In the genomic region with DNA sequence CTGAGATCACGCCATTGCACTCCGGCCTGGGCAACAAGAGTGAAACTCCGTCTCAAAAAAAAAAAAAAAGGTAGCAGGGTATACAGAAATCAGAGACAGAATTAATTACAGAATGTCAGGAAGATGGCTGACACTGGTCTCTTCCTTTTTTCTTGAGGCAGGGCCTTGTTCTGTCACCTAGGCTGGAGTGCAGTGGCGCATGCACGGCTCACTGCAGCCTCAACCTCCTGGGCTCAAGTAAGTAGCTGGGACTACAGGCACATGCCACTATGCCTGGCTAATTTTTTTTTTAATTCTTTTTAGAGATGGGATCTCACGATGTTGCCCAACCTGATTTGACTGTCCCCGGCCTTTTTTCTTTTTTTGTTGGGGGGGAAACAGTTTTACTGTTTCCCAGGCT, we compare ENCODE assay signal across 14 cellular contexts. TPM values are rescaled to one million over a fixed set of nuclear protein-coding genes. Genes with fewer than 3 reads are reported as not detected.
DNase-seq lines count a peak whose midpoint lies in the region; ATAC-seq and TF ChIP-seq lines count a peak whose summit lies in the region.
"Had no signal": no experiment of that assay in that cellular context is flagged by ENCODE, and none has a peak within 500 bp of the region (broad histone marks: within the 10 kb centered on the region; RNA-seq: fewer than 3 reads in every experiment).

No MANE protein-coding gene starts in this region.

- DNase-seq in activated CD4-positive, alpha-beta memory T cell treated with anti-CD3 and anti-CD28 coated beads, Interleukin-2, amount 10 ng/mL, durations not matched to agents 7 days and 5 days = no peak
- DNase-seq in activated CD4-positive, alpha-beta memory T cell treated with anti-CD3 and anti-CD28 coated beads for 36 hours = no peak
- peak; percentile 63 for DNase-seq in OCI-LY7 (ENCODE audit: low spot score)
- no peak for DNase-seq in left lobe of liver (ENCODE audit: low spot score)
- no peak for DNase-seq in osteocyte (ENCODE audit: extremely low spot score, unreplicated experiment)
- no peak for DNase-seq in Peyer's patch

- WGBS in thymus = 93% methylated on average over 7 of the region's 7 CpGs

- H3K4me2 ChIP-seq in OCI-LY7 (ENCODE audit: low read length) = peak overlapping the region; percentile 66
- H3K4me2 ChIP-seq: A549 had no signal

- H3K4me3 Mint-ChIP-seq in activated CD4-positive, alpha-beta memory T cell treated with anti-CD3 and anti-CD28 coated beads, Interleukin-2, amount 10 ng/mL, durations not matched to agents 7 days and 5 days = no peak overlapping the region
- H3K4me3 Mint-ChIP-seq in activated CD4-positive, alpha-beta memory T cell treated with anti-CD3 and anti-CD28 coated beads for 36 hours = no peak overlapping the region
- H3K4me3 Mint-ChIP-seq in osteocyte (ENCODE audit: unreplicated experiment) = no peak overlapping the region
- H3K4me3 Mint-ChIP-seq: brain had no signal

- CTCF ChIA-PET in activated CD4-positive, alpha-beta memory T cell treated with anti-CD3 and anti-CD28 coated beads, Interleukin-2, amount 10 ng/mL, durations not matched to agents 7 days and 5 days (lab: Charles Lee) = interaction anchor here (0.6 to 5.2 kb wide), 7 partner anchors 14 to 1948 kb away, joined by 3 to 25 read pairs (median 4); a partner anchor contains a TSS
- CTCF ChIA-PET in activated CD4-positive, alpha-beta memory T cell treated with anti-CD3 and anti-CD28 coated beads for 36 hours (lab: Charles Lee) = interaction anchor here (0.6 to 2.9 kb wide), 10 partner anchors 10 to 970 kb away, joined by 3 to 9 read pairs (median 3); no protein-coding TSS in a partner anchor
- CTCF ChIA-PET in OCI-LY7 (lab: Charles Lee; ENCODE audit: unreplicated experiment) = no interaction called here

- H3K79me2 ChIP-seq in OCI-LY7 (ENCODE audit: insufficient read depth, low read depth, low read length) = no peaks in the 10 kb centered on the region

- TF ChIP-seq CTCF in OCI-LY7 (conservative IDR thresholded peaks at IDR 0.05; ENCODE audit: low read length) (no peak), osteocyte (IDR thresholded peaks at IDR 0.05) (no peak), Peyer's patch (IDR thresholded peaks at IDR 0.05) (no peak)

- peak overlapping the region; percentile 96 for H3K27ac ChIP-seq in OCI-LY7 (ENCODE audit: low read depth, low read length, poor library complexity, severe bottlenecking)
- peak overlapping the region; percentile 11 for H3K27ac ChIP-seq in thymus (ENCODE audit: low read depth)
- peak overlapping the region in 1 of 4 donors; percentile 55 for H3K27ac ChIP-seq in Peyer's patch

- no peaks in the 10 kb centered on the region for H4K20me1 ChIP-seq in OCI-LY7 (ENCODE audit: insufficient read depth, low read length)

- no peaks in the 10 kb centered on the region for H3K9me2 ChIP-seq in OCI-LY7 (ENCODE audit: insufficient read depth, low read length)

- peak; percentile 25 for ATAC-seq in left lobe of liver
- ATAC-seq in HG03175 (IDR thresholded peaks at IDR 0.05; ENCODE audit: unreplicated experiment) = no peak

- H3K4me1 ChIP-seq in OCI-LY7 (ENCODE audit: insufficient read depth, low read length, poor library complexity, severe bottlenecking) (peaks cover 76% of the 10 kb centered on the region), thymus (ENCODE audit: control insufficient read depth, insufficient read depth, low read length) (peaks cover 9% of the 10 kb centered on the region), Peyer's patch (peaks cover 0 to 10% (median 5%) of the 10 kb centered on the region in 4 donors)

- H3K4me3 ChIP-seq in OCI-LY7 (ENCODE audit: low read depth, low read length, poor library complexity, severe bottlenecking) (no peak overlapping the region), thymus (ENCODE audit: low read length) (no peak overlapping the region), Peyer's patch (no peak overlapping the region)
- H3K4me3 ChIP-seq: A549 had no signal

- H3K36me3 ChIP-seq in OCI-LY7 (ENCODE audit: insufficient read depth, low read length) (no peaks in the 10 kb centered on the region), thymus (ENCODE audit: control insufficient read depth, insufficient read depth) (no peaks in the 10 kb centered on the region), Peyer's patch (no peaks in the 10 kb centered on the region)

- no peaks in the 10 kb centered on the region for H3K27me3 ChIP-seq in thymus (ENCODE audit: control insufficient read depth, insufficient read depth)
- H3K27me3 ChIP-seq in Peyer's patch = no peaks in the 10 kb centered on the region

- peak overlapping the region; percentile 64 for H3K27ac Mint-ChIP-seq in activated CD4-positive, alpha-beta memory T cell treated with anti-CD3 and anti-CD28 coated beads, Interleukin-2, amount 10 ng/mL, durations not matched to agents 7 days and 5 days
- H3K27ac Mint-ChIP-seq in activated CD4-positive, alpha-beta memory T cell treated with anti-CD3 and anti-CD28 coated beads for 36 hours = no peak overlapping the region
- no peak overlapping the region for H3K27ac Mint-ChIP-seq in osteocyte (ENCODE audit: unreplicated experiment)
- H3K27ac Mint-ChIP-seq: progenitor cell of endocrine pancreas had no signal

- POLR2A ChIA-PET in activated CD4-positive, alpha-beta memory T cell treated with anti-CD3 and anti-CD28 coated beads, Interleukin-2, amount 10 ng/mL, durations not matched to agents 7 days and 5 days (lab: Charles Lee) = interaction anchor here (0.6 to 10.6 kb wide), 4 partner anchors 17 to 83 kb away, joined by 3 to 785 read pairs (median 4); a partner anchor contains a TSS
- POLR2A ChIA-PET in activated CD4-positive, alpha-beta memory T cell treated with anti-CD3 and anti-CD28 coated beads for 36 hours (lab: Charles Lee) = interaction anchor here (0.6 to 1.2 kb wide), 3 partner anchors 16 to 204 kb away, joined by 3 read pairs; no protein-coding TSS in a partner anchor
- POLR2A ChIA-PET in OCI-LY7 (lab: Charles Lee) = interaction anchor here (0.7 to 10.3 kb wide), 7 partner anchors 8 to 591 kb away, joined by 3 to 137 read pairs (median 5); a partner anchor contains a TSS

- intact Hi-C loops in activated CD4-positive, alpha-beta memory T cell treated with anti-CD3 and anti-CD28 coated beads for 36 hours (cut with micrococcal nuclease) = loop anchor here (2.0 kb wide), 1 partner anchor 16 kb away; a partner anchor contains a TSS
- intact Hi-C loops in OCI-LY7 (cut with micrococcal nuclease; ENCODE audit: unreplicated experiment) = no loop called here

- H2AFZ ChIP-seq in OCI-LY7 (ENCODE audit: low read length) = peak overlapping the region; percentile 90; the same call in 1 of the 2 replicates

- peaks cover 12% of the 10 kb centered on the region for H3K27me3 Mint-ChIP-seq in activated CD4-positive, alpha-beta memory T cell treated with anti-CD3 and anti-CD28 coated beads, Interleukin-2, amount 10 ng/mL, durations not matched to agents 7 days and 5 days
- no peaks in the 10 kb centered on the region for H3K27me3 Mint-ChIP-seq in activated CD4-positive, alpha-beta memory T cell treated with anti-CD3 and anti-CD28 coated beads for 36 hours
- peaks cover 34% of the 10 kb centered on the region for H3K27me3 Mint-ChIP-seq in osteocyte (ENCODE audit: unreplicated experiment)

- H3K9me3 ChIP-seq in OCI-LY7 (ENCODE audit: low read length) = no peaks in the 10 kb centered on the region
- H3K9me3 ChIP-seq in thymus (ENCODE audit: control insufficient read depth) = no peaks in the 10 kb centered on the region
- no peaks in the 10 kb centered on the region for H3K9me3 ChIP-seq in Peyer's patch
- H3K9me3 ChIP-seq: A549 had no signal

- H3K36me3 Mint-ChIP-seq in activated CD4-positive, alpha-beta memory T cell treated with anti-CD3 and anti-CD28 coated beads, Interleukin-2, amount 10 ng/mL, durations not matched to agents 7 days and 5 days (ENCODE audit: low read depth) = no peaks in the 10 kb centered on the region
- no peaks in the 10 kb centered on the region for H3K36me3 Mint-ChIP-seq in activated CD4-positive, alpha-beta memory T cell treated with anti-CD3 and anti-CD28 coated beads for 36 hours
- H3K36me3 Mint-ChIP-seq in osteocyte (ENCODE audit: unreplicated experiment) = no peaks in the 10 kb centered on the region
- H3K36me3 Mint-ChIP-seq: brain had no signal

- peaks cover 41% of the 10 kb centered on the region for H3K4me1 Mint-ChIP-seq in activated CD4-positive, alpha-beta memory T cell treated with anti-CD3 and anti-CD28 coated beads, Interleukin-2, amount 10 ng/mL, durations not matched to agents 7 days and 5 days
- peaks cover 43% of the 10 kb centered on the region for H3K4me1 Mint-ChIP-seq in activated CD4-positive, alpha-beta memory T cell treated with anti-CD3 and anti-CD28 coated beads for 36 hours (ENCODE audit: low read depth)
- H3K4me1 Mint-ChIP-seq in osteocyte (ENCODE audit: unreplicated experiment) = peaks cover 2% of the 10 kb centered on the region

- TF ChIP-seq POLR2A in Peyer's patch (IDR thresholded peaks at IDR 0.05) = no peak

- H3K9me3 Mint-ChIP-seq in activated CD4-positive, alpha-beta memory T cell treated with anti-CD3 and anti-CD28 coated beads, Interleukin-2, amount 10 ng/mL, durations not matched to agents 7 days and 5 days = no peaks in the 10 kb centered on the region
- H3K9me3 Mint-ChIP-seq in activated CD4-positive, alpha-beta memory T cell treated with anti-CD3 and anti-CD28 coated beads for 36 hours = no peaks in the 10 kb centered on the region
- H3K9me3 Mint-ChIP-seq in osteocyte (ENCODE audit: unreplicated experiment) = no peaks in the 10 kb centered on the region
- H3K9me3 Mint-ChIP-seq: activated naive CD4-positive, alpha-beta T cell treated with anti-CD3 and anti-CD28 coated beads for 36 hours had no signal

- no TSS peak for BruUV-seq in OCI-LY7 (replicated peaks; lab: Mats Ljungman, UMichigan)

RNA-seq across cellular contexts. Expression of a gene that starts 16.4 kb away (rescaled TPM):
- total RNA-seq in activated CD4-positive, alpha-beta memory T cell treated with anti-CD3 and anti-CD28 coated beads, Interleukin-2, amount 10 ng/mL, durations not matched to agents 7 days and 5 days = not detected
- not detected for total RNA-seq in activated CD4-positive, alpha-beta memory T cell treated with anti-CD3 and anti-CD28 coated beads for 36 hours
- total RNA-seq in OCI-LY7 (2014; rRNA removed; shearing (Covaris generic)) = not detected in 2 replicates
- total RNA-seq in OCI-LY7 (2022) (not detected in 2 replicates), left lobe of liver (not detected), osteocyte (not detected in 2 replicates), Peyer's patch (not detected)
- not detected for polyA plus RNA-seq in thymus
- total RNA-seq: activated naive CD4-positive, alpha-beta T cell treated with anti-CD3 and anti-CD28 coated beads for 36 hours; mucosa of gallbladder; progenitor cell of endocrine pancreas; subcutaneous adipose tissue had no signal
- polyA plus RNA-seq: A549 had no signal

RNA-seq across cellular contexts. Expression of a gene that starts 25.1 kb away (rescaled TPM):
- 100 to 1,000 TPM; 105 to 106 TPM for total RNA-seq in activated CD4-positive, alpha-beta memory T cell treated with anti-CD3 and anti-CD28 coated beads, Interleukin-2, amount 10 ng/mL, durations not matched to agents 7 days and 5 days
- 100 to 1,000 TPM; 107 to 113 TPM for total RNA-seq in activated CD4-positive, alpha-beta memory T cell treated with anti-CD3 and anti-CD28 coated beads for 36 hours
- 150 and 159 TPM in 2 replicates for total RNA-seq in OCI-LY7 (2014; rRNA removed; shearing (Covaris generic))
- total RNA-seq in OCI-LY7 (2022) = 140 and 156 TPM in 2 replicates
- 0.73 TPM for total RNA-seq in left lobe of liver
- polyA plus RNA-seq in thymus = 6.2 TPM
- 7.5 and 7.7 TPM in 2 replicates for total RNA-seq in osteocyte
- 1 to 10 TPM; 2.5 to 8.3 (median 3.5) TPM for total RNA-seq in Peyer's patch

RNA-seq across cellular contexts. Expression of a gene that starts 40.0 kb away (rescaled TPM):
- total RNA-seq in activated CD4-positive, alpha-beta memory T cell treated with anti-CD3 and anti-CD28 coated beads, Interleukin-2, amount 10 ng/mL, durations not matched to agents 7 days and 5 days = 10 to 100 TPM; 20.8 to 21.2 TPM
- 100 to 1,000 TPM; 134 to 141 TPM for total RNA-seq in activated CD4-positive, alpha-beta memory T cell treated with anti-CD3 and anti-CD28 coated beads for 36 hours
- 5.3 and 7.8 TPM in 2 replicates for total RNA-seq in OCI-LY7 (2014; rRNA removed; shearing (Covaris generic))
- 7.9 and 8.9 TPM in 2 replicates for total RNA-seq in OCI-LY7 (2022)
- 14.7 TPM for total RNA-seq in left lobe of liver
- polyA plus RNA-seq in thymus = 577 TPM
- 2.7 and 3.0 TPM in 2 replicates for total RNA-seq in osteocyte
- 1 to 10 TPM; 3.7 to 7.7 (median 4.8) TPM for total RNA-seq in Peyer's patch

RNA-seq across cellular contexts. Expression of a gene that starts 40.3 kb away (rescaled TPM):
- total RNA-seq in activated CD4-positive, alpha-beta memory T cell treated with anti-CD3 and anti-CD28 coated beads, Interleukin-2, amount 10 ng/mL, durations not matched to agents 7 days and 5 days = 1 to 10 TPM; 4.3 to 5.6 TPM
- 1 to 10 TPM; 5.1 to 6.5 TPM for total RNA-seq in activated CD4-positive, alpha-beta memory T cell treated with anti-CD3 and anti-CD28 coated beads for 36 hours
- total RNA-seq in OCI-LY7 (2014; rRNA removed; shearing (Covaris generic)) = 5.5 and 6.6 TPM in 2 replicates
- total RNA-seq in OCI-LY7 (2022) = 8.1 and 8.9 TPM in 2 replicates
- 27.5 TPM for total RNA-seq in left lobe of liver
- polyA plus RNA-seq in thymus = 5.5 TPM
- total RNA-seq in osteocyte = 6.6 and 7.6 TPM in 2 replicates
- 10 to 100 TPM in 3 of 4 donors, not detected in 1; 23.1 to 30.8 (median 26.5) TPM for total RNA-seq in Peyer's patch

Comparison
In these comparisons a context has a peak if more than half of its experiments do, and no peak if none do; other contexts are left out.
1. RNA of a gene that starts 25.1 kb away (total RNA-seq): 140 to 159 TPM in OCI-LY7, 107 to 113 TPM in activated CD4-positive, alpha-beta memory T cell treated with anti-CD3 and anti-CD28 coated beads for 36 hours and 105 to 106 TPM in activated CD4-positive, alpha-beta memory T cell treated with anti-CD3 and anti-CD28 coated beads, Interleukin-2, amount 10 ng/mL, durations not matched to agents 7 days and 5 days; 7.5 to 7.7 TPM in osteocyte, 2.5 to 8.3 TPM in Peyer's patch and 0.73 TPM in left lobe of liver (single experiment); every median in the first group is over 10 times any median in the second.